In genomic region chr9:120935383-120935857, GRCh38 we compare ENCODE assay signal across 8 cellular contexts. TPM values are rescaled to one million over a fixed set of nuclear protein-coding genes. Genes with fewer than 3 reads are reported as not detected.
DNase-seq lines count a peak whose midpoint lies in the region; ATAC-seq, FAIRE-seq and TF ChIP-seq lines count a peak whose summit lies in the region.

No MANE protein-coding gene starts in this region.

- intact Hi-C loops in pancreas (cut with DNase I): loop anchor here in 1 of 3 donors (10.0 kb wide), 1 partner anchor 181 kb away; no protein-coding TSS in a partner anchor

- TF ChIP-seq CTCF in pancreas (IDR thresholded peaks at IDR 0.05): no peak

- 0 to 2% methylated on average over 4 of the region's 4 CpGs for WGBS in pancreas, 2 donors

- peak; percentile 87 to 95 (median 94) for ATAC-seq in pancreas
- ATAC-seq in GM19395 (IDR thresholded peaks at IDR 0.05; ENCODE audit: unreplicated experiment): no peak
- ATAC-seq in HG02588 (IDR thresholded peaks at IDR 0.05; ENCODE audit: unreplicated experiment): no peak

- H3K4me1 Mint-ChIP-seq in activated naive CD8-positive, alpha-beta T cell (ENCODE audit: low read depth): peaks cover 68% of the 10 kb centered on the region

- DNase-seq in AG08395 (ENCODE audit: low spot score) (peak; percentile 81), GM19239 (ENCODE audit: insufficient read length, low spot score) (no peak), NCI-H345 treated with DMSO at 0.1 percent for 48 hours (lab: John Stamatoyannopoulos, UW; ENCODE audit: unreplicated experiment) (peak; percentile 78), globus pallidus (ENCODE audit: low spot score) (peak; percentile 83), pancreas (peak; percentile 96 to 100 (median 100))

- FAIRE-seq in GM19239 (lab: Jason Lieb, UNC) (peak; percentile 33), pancreas (lab: Jason Lieb, UNC) (no peak)

- H3K4me3 Mint-ChIP-seq in activated naive CD8-positive, alpha-beta T cell: peak overlapping the region; percentile 62

- peak overlapping the region; percentile 17 to 88 (median 68) for H3K27ac ChIP-seq in pancreas

- no peaks in the 10 kb centered on the region for H3K27me3 ChIP-seq in pancreas

- no peaks in the 10 kb centered on the region for H3K9me3 ChIP-seq in pancreas

- peak overlapping the region; percentile 99 for H3K27ac Mint-ChIP-seq in activated naive CD8-positive, alpha-beta T cell

- H3K4me1 ChIP-seq in pancreas: peaks cover 15 to 22% (median 19%) of the 10 kb centered on the region in 3 donors

- no peak overlapping the region for H3K4me3 ChIP-seq in pancreas

- no peaks in the 10 kb centered on the region for H3K36me3 ChIP-seq in pancreas

- peaks cover 2% of the 10 kb centered on the region for H3K36me3 Mint-ChIP-seq in activated naive CD8-positive, alpha-beta T cell

- no peaks in the 10 kb centered on the region for H3K9me3 Mint-ChIP-seq in activated naive CD8-positive, alpha-beta T cell (ENCODE audit: low read depth)

- no peaks in the 10 kb centered on the region for H3K27me3 Mint-ChIP-seq in activated naive CD8-positive, alpha-beta T cell

RNA-seq across cellular contexts. Expression of gene TRAF1, which starts 8.8 kb away (rescaled TPM):
- 1 to 10 TPM; 1.3 to 8.1 (median 1.7) TPM for total RNA-seq in pancreas
- polyA plus RNA-seq in pancreas: 1 to 10 TPM; 5.2 to 6.2 TPM

RNA-seq across cellular contexts. Expression of gene PHF19, which starts 58.4 kb away (rescaled TPM):
- 1 to 10 TPM; 2.2 to 7.4 (median 4.0) TPM for total RNA-seq in pancreas
- 1 to 10 TPM; 4.3 to 5.9 TPM for polyA plus RNA-seq in pancreas

Comparison
In these comparisons a context has a peak if more than half of its experiments do, and no peak if none do; other contexts are left out.
1. ATAC-seq: peak in pancreas (4 of 4); none in GM19395 (single experiment) and HG02588 (single experiment).